In the genomic region with DNA sequence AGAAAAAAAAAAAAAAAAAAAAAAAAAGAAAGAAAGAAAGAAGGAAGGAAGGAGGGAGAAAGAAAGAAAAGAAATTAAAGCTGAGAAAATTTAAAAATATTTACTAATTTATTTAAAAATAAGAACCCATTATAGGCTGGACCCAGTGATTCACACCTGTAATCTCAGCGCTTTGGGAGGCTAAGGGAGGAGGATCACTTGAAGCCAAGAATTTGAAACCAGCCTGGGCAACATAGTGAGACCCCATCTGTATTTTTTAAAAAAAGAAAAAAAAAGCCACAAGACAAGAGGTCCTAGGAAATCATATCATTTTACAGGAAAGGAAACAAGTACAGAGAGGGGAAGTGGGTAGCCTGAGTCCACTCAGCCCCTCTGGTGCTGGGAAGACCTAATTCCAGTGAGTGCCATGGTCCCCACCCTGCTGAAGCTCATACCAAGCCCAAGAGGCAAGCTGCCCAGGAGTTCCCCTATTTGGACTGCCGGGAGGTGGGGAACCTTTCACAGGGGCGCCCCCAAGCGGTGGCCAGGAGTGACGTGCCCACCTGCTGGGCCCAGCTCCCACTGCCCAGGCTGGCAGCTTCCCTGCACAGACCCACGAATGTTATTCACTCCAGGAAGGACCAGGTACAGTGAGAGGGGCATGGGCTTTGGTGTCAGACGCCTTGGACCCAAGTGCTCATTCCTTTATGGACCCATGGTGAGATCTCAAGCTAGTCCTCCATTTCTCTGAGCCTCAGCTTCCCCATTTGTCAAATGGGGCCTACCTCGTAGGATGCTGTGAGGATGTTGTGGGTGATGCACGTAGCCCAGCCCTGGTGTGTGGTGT, we compare ENCODE assay signal across 8 cellular contexts.
DNase-seq lines count a peak whose midpoint lies in the region; ATAC-seq and TF ChIP-seq lines count a peak whose summit lies in the region.

No MANE protein-coding gene starts in this region.

- no peaks in the 10 kb centered on the region for H3K79me1 ChIP-seq in mesendoderm (ENCODE audit: low read length)

- no peaks in the 10 kb centered on the region for H4K20me1 ChIP-seq in mammary epithelial cell (ENCODE audit: insufficient read depth, low read length)

- no peak overlapping the region for H4K5ac ChIP-seq in mesendoderm (ENCODE audit: low read length)

- DNase-seq in AG20443 (ENCODE audit: low spot score) (peak; percentile 62), RWPE1 (ENCODE audit: low spot score) (no peak), mammary epithelial cell (no peak), mesendoderm (peak; percentile 63), NCI-H187 treated with DMSO at 0.1 percent for 48 hours (lab: John Stamatoyannopoulos, UW) (no peak)

- no peak overlapping the region for H3K18ac ChIP-seq in mesendoderm (ENCODE audit: low read length)

- H3K79me2 ChIP-seq in mammary epithelial cell (ENCODE audit: insufficient read depth, low read length) (no peaks in the 10 kb centered on the region), mesendoderm (ENCODE audit: control insufficient read depth, insufficient read depth, low read length) (no peaks in the 10 kb centered on the region)

- H3K9ac ChIP-seq in mammary epithelial cell (ENCODE audit: insufficient read depth, low read length) (no peak overlapping the region), mesendoderm (ENCODE audit: low read length) (no peak overlapping the region)

- H3K4me3 ChIP-seq in mammary epithelial cell (replicated peaks in 1 of 3; ENCODE audit: insufficient read depth in 1 of 3, low read depth in 2 of 3, low read length in 3 of 3) (no peak overlapping the region), mesendoderm (ENCODE audit: low read length) (no peak overlapping the region)

- H3K36me3 ChIP-seq in mammary epithelial cell (ENCODE audit: insufficient read depth, low read length) (no peaks in the 10 kb centered on the region), mesendoderm (ENCODE audit: control insufficient read depth, insufficient read depth, low read length) (peaks cover 2% of the 10 kb centered on the region)

- no peak overlapping the region for H2AFZ ChIP-seq in mammary epithelial cell (ENCODE audit: low read depth, low read length)

- no peak overlapping the region for H3K4ac ChIP-seq in mesendoderm (ENCODE audit: low read depth, low read length)

- in situ Hi-C loops in mammary epithelial cell (cut with MboI; ENCODE audit: low sequenced_read_pairs in 2 of 2) = no loop called here

- H2BK5ac ChIP-seq in mesendoderm (ENCODE audit: low read length) = no peak overlapping the region

- POLR2A ChIA-PET in RWPE1 (lab: Yijun Ruan, JAX; ENCODE audit: low non-redundant PET) = no interaction called here

- no peak overlapping the region for H2BK120ac ChIP-seq in mesendoderm (ENCODE audit: low read depth, low read length)

- no peak overlapping the region for H2AK5ac ChIP-seq in mesendoderm (ENCODE audit: low read length)

- 59% methylated on average over 6 of the region's 9 CpGs for WGBS in mammary epithelial cell (ENCODE audit: low coverage, missing lambda C conversion rate)
- no CpG with 5 or more reads among the region's 9 CpGs for WGBS in mesendoderm (ENCODE audit: extremely low coverage, insufficient coverage, low lambda C conversion rate)

- CTCF ChIA-PET in RWPE1 (lab: Yijun Ruan, JAX) = interaction anchor here (0.5 to 0.8 kb wide), 8 partner anchors 9 to 966 kb away, joined by 3 to 6 read pairs (median 3); no protein-coding TSS in a partner anchor
- CTCF ChIA-PET in mammary epithelial cell (lab: Charles Lee; ENCODE audit: low non-redundant PET) = interaction anchor here (0.5 to 0.6 kb wide), 3 partner anchors 131 to 1155 kb away, joined by 3 read pairs; no protein-coding TSS in a partner anchor

- H3K23ac ChIP-seq in mesendoderm (ENCODE audit: low read length) = no peak overlapping the region

- ATAC-seq in GM21576 (IDR thresholded peaks at IDR 0.05; ENCODE audit: unreplicated experiment) (peak; percentile 56), HG02840 (IDR thresholded peaks at IDR 0.05; ENCODE audit: low FRiP score, unreplicated experiment) (no peak), HG03025 (IDR thresholded peaks at IDR 0.05; ENCODE audit: low FRiP score, unreplicated experiment) (no peak)

- H3K27ac ChIP-seq in RWPE1 (peak overlapping the region; percentile 1; the same call in 1 of the 2 replicates), mammary epithelial cell (ENCODE audit: insufficient read depth, low read depth, low read length) (no peak overlapping the region), mesendoderm (ENCODE audit: low read depth, low read length) (no peak overlapping the region)

- no peaks in the 10 kb centered on the region for H3K9me3 ChIP-seq in mammary epithelial cell (replicated peaks; ENCODE audit: insufficient read depth, low read length)

- intact Hi-C loops in mammary epithelial cell (cut with micrococcal nuclease) = no loop called here

- H3K27me3 ChIP-seq in mammary epithelial cell (ENCODE audit: insufficient read depth, low read length) (no peaks in the 10 kb centered on the region), mesendoderm (ENCODE audit: insufficient read depth, low read length, poor library complexity) (no peaks in the 10 kb centered on the region)

- TF ChIP-seq CTCF in RWPE1 (conservative IDR thresholded peaks at IDR 0.05; ENCODE audit: low read depth) (no peak; the same call in 1 of the 2 replicates), mammary epithelial cell (conservative IDR thresholded peaks at IDR 0.05 in 1 of 2, IDR thresholded peaks at IDR 0.05 in 1 of 2; ENCODE audit: extremely low read depth in 1 of 2, insufficient read depth in 1 of 2, low read depth in 1 of 2, low read length in 2 of 2) (peak; percentile 35 to 55)

- no peak overlapping the region for H3K56ac ChIP-seq in mesendoderm (ENCODE audit: low read length)

- dilution Hi-C loops in mammary epithelial cell (cut with HindIII; ENCODE audit: low sequenced_read_pairs) = no loop called here

- H3K4me2 ChIP-seq in mammary epithelial cell (ENCODE audit: insufficient read depth, low read depth, low read length) (no peak overlapping the region), mesendoderm (ENCODE audit: low read length) (no peak overlapping the region)

- no TSS peak for BruUV-seq in mammary epithelial cell (replicated peaks; lab: Mats Ljungman, UMichigan)

- no peak overlapping the region for H2BK15ac ChIP-seq in mesendoderm (replicated peaks; ENCODE audit: low read depth)

- H4K8ac ChIP-seq in mesendoderm (ENCODE audit: low read depth, low read length) = no peak overlapping the region

- H3K4me1 ChIP-seq in mammary epithelial cell (ENCODE audit: insufficient read depth, low read length) (peaks cover 3% of the 10 kb centered on the region), mesendoderm (ENCODE audit: control insufficient read depth, low read depth, low read length) (no peaks in the 10 kb centered on the region)

Comparison
In these comparisons a context has a peak if more than half of its experiments do, and no peak if none do; other contexts are left out.
1. DNase-seq: peak in AG20443 (single experiment) and mesendoderm (single experiment); none in RWPE1 (single experiment), mammary epithelial cell (single experiment) and NCI-H187 treated with DMSO at 0.1 percent for 48 hours (single experiment).